ENCODE assay signal across 11 cellular contexts in the genomic region with DNA sequence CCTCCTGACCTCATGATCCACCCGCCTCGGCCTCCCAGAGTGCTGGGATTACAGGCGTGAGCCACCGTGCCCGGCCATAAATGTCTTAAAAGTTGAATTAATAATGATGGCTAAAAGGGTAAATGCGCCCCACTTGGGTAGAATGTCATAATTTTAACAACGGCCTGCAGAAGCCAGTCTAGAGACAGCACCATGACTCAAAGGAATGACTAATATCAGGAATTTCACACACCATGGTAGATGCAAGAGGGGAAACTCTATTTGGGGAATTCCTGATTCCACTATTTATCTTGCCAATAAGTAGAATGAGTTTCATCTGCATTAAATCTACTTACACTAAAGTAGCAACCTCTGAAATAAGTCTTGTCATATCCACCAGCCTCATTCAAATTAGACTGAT.
DNase-seq lines count a peak whose midpoint lies in the region; ATAC-seq and TF ChIP-seq lines count a peak whose summit lies in the region.
"Had no signal": no experiment of that assay in that cellular context is flagged by ENCODE, and none has a peak within 500 bp of the region (broad histone marks: within the 10 kb centered on the region; RNA-seq: fewer than 3 reads in every experiment).

No MANE protein-coding gene starts in this region.

- TF ChIP-seq POLR2A in tibial nerve (IDR thresholded peaks at IDR 0.05), result no peak

- no peak for TF ChIP-seq EP300 in tibial nerve (IDR thresholded peaks at IDR 0.05)

- TF ChIP-seq CTCF in foreskin keratinocyte (conservative IDR thresholded peaks at IDR 0.05) (peak; percentile 36), tibial nerve (IDR thresholded peaks at IDR 0.05) (no peak), ascending aorta (IDR thresholded peaks at IDR 0.05) (no peak)

- peak; percentile 77 for ATAC-seq in GM21529 (IDR thresholded peaks at IDR 0.05; ENCODE audit: unreplicated experiment)
- ATAC-seq in foreskin keratinocyte, result peak; percentile 98

- H3K36me3 ChIP-seq in tibial nerve, result no peaks in the 10 kb centered on the region
- no peaks in the 10 kb centered on the region for H3K36me3 ChIP-seq in ascending aorta
- H3K36me3 ChIP-seq: thoracic aorta had no signal

- H3K9me3 ChIP-seq in tibial nerve, result no peaks in the 10 kb centered on the region
- no peaks in the 10 kb centered on the region for H3K9me3 ChIP-seq in ascending aorta
- H3K9me3 ChIP-seq: thoracic aorta had no signal

- intact Hi-C loops in ascending aorta (cut with DNase I), result loop anchor here (1.0 kb wide), 1 partner anchor 11 kb away; no protein-coding TSS in a partner anchor

- H3K27me3 ChIP-seq in foreskin keratinocyte (no peaks in the 10 kb centered on the region), tibial nerve (no peaks in the 10 kb centered on the region), ascending aorta (no peaks in the 10 kb centered on the region)

- H3K4me1 ChIP-seq in foreskin keratinocyte (peaks cover 3% of the 10 kb centered on the region), tibial nerve (no peaks in the 10 kb centered on the region), ascending aorta (no peaks in the 10 kb centered on the region)

- H3K27ac ChIP-seq in foreskin keratinocyte, result peak overlapping the region; percentile 70
- no peak overlapping the region for H3K27ac ChIP-seq in tibial nerve
- H3K27ac ChIP-seq in ascending aorta, result no peak overlapping the region
- H3K27ac ChIP-seq: thoracic aorta had no signal

- no peak overlapping the region for H3K4me3 ChIP-seq in tibial nerve
- H3K4me3 ChIP-seq in ascending aorta, result no peak overlapping the region
- H3K4me3 ChIP-seq: thoracic aorta had no signal

- 84 to 85% methylated on average over 7 of the region's 7 CpGs for WGBS in tibial nerve, 2 donors

- DNase-seq in GM04503 (ENCODE audit: low read depth) (peak; percentile 51), M059J (ENCODE audit: low read depth) (peak; percentile 83), foreskin keratinocyte (peak; percentile 75 to 86), tibial nerve (ENCODE audit: low spot score in 2 of 2) (no peak), ascending aorta (ENCODE audit: low spot score in 2 of 2) (no peak), DMS 273 (lab: John Stamatoyannopoulos, UW; ENCODE audit: unreplicated experiment) (no peak)
- no peak for DNase-seq in stimulated activated naive CD4-positive, alpha-beta T cell (lab: John Stamatoyannopoulos, UW)
- DNase-seq: activated T-cell treated with anti-CD3 and anti-CD28 coated beads for 4 hours; stimulated activated CD4-positive, alpha-beta T cell treated with anti-CD3 and anti-CD28 coated beads, Interleukin-12 subunit alpha, Interleukin-12 subunit beta, amount 100 ng/mL, for 4 hours had no signal

Comparison
In these comparisons a context has a peak if more than half of its experiments do, and no peak if none do; other contexts are left out.
1. DNase-seq: peak in GM04503 (single experiment), M059J (single experiment) and foreskin keratinocyte (2 of 2); none in stimulated activated naive CD4-positive, alpha-beta T cell (0 of 6), tibial nerve (0 of 2), ascending aorta (0 of 2) and DMS 273 (single experiment).